Comparison of ENCODE assay signal across 1 cellular context in the genomic region with DNA sequence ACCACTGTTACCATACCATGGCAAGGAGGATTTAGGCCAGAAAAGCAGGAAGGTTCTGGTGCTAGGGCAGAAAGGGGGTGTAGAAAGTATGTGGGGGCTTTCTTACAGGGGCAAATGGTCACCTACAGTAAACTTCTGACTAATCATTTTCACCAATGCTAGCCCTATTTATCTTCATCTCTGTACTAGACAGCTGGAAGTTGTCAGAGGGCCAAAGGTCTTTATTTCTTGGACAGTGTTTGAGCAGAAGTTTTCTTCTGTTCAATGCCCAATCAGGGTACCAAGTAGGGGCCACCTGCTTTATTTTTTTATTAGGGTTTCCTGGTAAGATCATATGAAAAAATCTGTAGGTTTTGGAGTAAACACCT.
TF ChIP-seq lines count a peak whose summit lies in the region.

No MANE protein-coding gene starts in this region.

TF ChIP-seq in K562, 482 proteins besides CTCF, POLR2A, EP300 and RAD21:
- TF ChIP-seq, protein P1, sequence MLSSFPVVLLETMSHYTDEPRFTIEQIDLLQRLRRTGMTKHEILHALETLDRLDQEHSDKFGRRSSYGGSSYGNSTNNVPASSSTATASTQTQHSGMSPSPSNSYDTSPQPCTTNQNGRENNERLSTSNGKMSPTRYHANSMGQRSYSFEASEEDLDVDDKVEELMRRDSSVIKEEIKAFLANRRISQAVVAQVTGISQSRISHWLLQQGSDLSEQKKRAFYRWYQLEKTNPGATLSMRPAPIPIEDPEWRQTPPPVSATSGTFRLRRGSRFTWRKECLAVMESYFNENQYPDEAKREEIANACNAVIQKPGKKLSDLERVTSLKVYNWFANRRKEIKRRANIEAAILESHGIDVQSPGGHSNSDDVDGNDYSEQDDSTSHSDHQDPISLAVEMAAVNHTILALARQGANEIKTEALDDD (IDR thresholded peaks at IDR 0.05): peak; percentile 65
- TF ChIP-seq, protein P2, sequence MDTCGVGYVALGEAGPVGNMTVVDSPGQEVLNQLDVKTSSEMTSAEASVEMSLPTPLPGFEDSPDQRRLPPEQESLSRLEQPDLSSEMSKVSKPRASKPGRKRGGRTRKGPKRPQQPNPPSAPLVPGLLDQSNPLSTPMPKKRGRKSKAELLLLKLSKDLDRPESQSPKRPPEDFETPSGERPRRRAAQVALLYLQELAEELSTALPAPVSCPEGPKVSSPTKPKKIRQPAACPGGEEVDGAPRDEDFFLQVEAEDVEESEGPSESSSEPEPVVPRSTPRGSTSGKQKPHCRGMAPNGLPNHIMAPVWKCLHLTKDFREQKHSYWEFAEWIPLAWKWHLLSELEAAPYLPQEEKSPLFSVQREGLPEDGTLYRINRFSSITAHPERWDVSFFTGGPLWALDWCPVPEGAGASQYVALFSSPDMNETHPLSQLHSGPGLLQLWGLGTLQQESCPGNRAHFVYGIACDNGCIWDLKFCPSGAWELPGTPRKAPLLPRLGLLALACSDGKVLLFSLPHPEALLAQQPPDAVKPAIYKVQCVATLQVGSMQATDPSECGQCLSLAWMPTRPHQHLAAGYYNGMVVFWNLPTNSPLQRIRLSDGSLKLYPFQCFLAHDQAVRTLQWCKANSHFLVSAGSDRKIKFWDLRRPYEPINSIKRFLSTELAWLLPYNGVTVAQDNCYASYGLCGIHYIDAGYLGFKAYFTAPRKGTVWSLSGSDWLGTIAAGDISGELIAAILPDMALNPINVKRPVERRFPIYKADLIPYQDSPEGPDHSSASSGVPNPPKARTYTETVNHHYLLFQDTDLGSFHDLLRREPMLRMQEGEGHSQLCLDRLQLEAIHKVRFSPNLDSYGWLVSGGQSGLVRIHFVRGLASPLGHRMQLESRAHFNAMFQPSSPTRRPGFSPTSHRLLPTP (IDR thresholded peaks at IDR 0.05; ENCODE audit: borderline replicate concordance, extremely low read depth, insufficient read length): no peak
